ENCODE assay signal across 9 cellular contexts in genomic region chr16:89697161-89697615, GRCh38. TPM values are rescaled to one million over a fixed set of nuclear protein-coding genes. Genes with fewer than 3 reads are reported as not detected.
DNase-seq lines count a peak whose midpoint lies in the region; ATAC-seq, FAIRE-seq and TF ChIP-seq lines count a peak whose summit lies in the region.
"Had no signal": no experiment of that assay in that cellular context is flagged by ENCODE, and none has a peak within 500 bp of the region (broad histone marks: within the 10 kb centered on the region; RNA-seq: fewer than 3 reads in every experiment).

No MANE protein-coding gene starts in this region.

- H3K27me3 ChIP-seq in BE2C (no peaks in the 10 kb centered on the region), GM12878 (replicated peaks in 1 of 2; ENCODE audit: control insufficient read depth in 2 of 2, insufficient read depth in 2 of 2, low read length in 1 of 2) (no peaks in the 10 kb centered on the region), gastroesophageal sphincter (peaks cover 2% of the 10 kb centered on the region)

- H3K79me2 ChIP-seq in GM12878 (ENCODE audit: control insufficient read depth, insufficient read depth, low read length) = no peaks in the 10 kb centered on the region

- SMC1A ChIA-PET in GM12878 (lab: Charles Lee; ENCODE audit: uncharacterized antibody, unreplicated experiment) = no interaction called here

- intact Hi-C loops in GM12878 (cut with micrococcal nuclease; ENCODE audit: unreplicated experiment) = no loop called here

- RAD21 ChIA-PET in GM12878 (lab: Charles Lee; ENCODE audit: unreplicated experiment) = no interaction called here

- 92% methylated on average over 19 of the region's 19 CpGs for WGBS in GM12878 (ENCODE audit: insufficient coverage, insufficient replicate concordance, low lambda C conversion rate, missing lambda C conversion rate)
- no CpG with 5 or more reads among the region's 19 CpGs for WGBS in gastroesophageal sphincter (ENCODE audit: low coverage in 1 of 2), 2 donors

- TF ChIP-seq CTCF in BE2C (IDR thresholded peaks at IDR 0.05; ENCODE audit: low read depth, low read length) (peak; percentile 26), NB4 (IDR thresholded peaks at IDR 0.05; ENCODE audit: low read depth, low read length) (no peak), GM12878 (IDR thresholded peaks at IDR 0.05 in 2 of 3, conservative IDR thresholded peaks at IDR 0.05 in 1 of 3; ENCODE audit: control insufficient read depth in 2 of 3, extremely low read depth in 1 of 3, insufficient read depth in 1 of 3, low read depth in 3 of 3, low read length in 3 of 3) (no peak), gastroesophageal sphincter (IDR thresholded peaks at IDR 0.05) (no peak)

- H3K36me3 ChIP-seq in BE2C = peaks cover 31% of the 10 kb centered on the region
- peaks cover 0 to 9% of the 10 kb centered on the region in 2 experiments; a peak in 3 of 4 replicates for H3K36me3 ChIP-seq in GM12878 (ENCODE audit: control insufficient read depth in 2 of 2, insufficient read depth in 2 of 2, low read length in 1 of 2)
- peaks cover 0 to 59% of the 10 kb centered on the region in 2 donors for H3K36me3 ChIP-seq in gastroesophageal sphincter

- CTCF ChIA-PET in GM12878 (lab: Yijun Ruan, JAX) = interaction anchor here (0.8 to 1.2 kb wide), 2 partner anchors 39 to 96 kb away, joined by 3 read pairs; no protein-coding TSS in a partner anchor

- H3K9me3 ChIP-seq in BE2C (no peaks in the 10 kb centered on the region), GM12878 (replicated peaks; ENCODE audit: control insufficient read depth, insufficient read depth, low read length) (no peaks in the 10 kb centered on the region), gastroesophageal sphincter (no peaks in the 10 kb centered on the region)

- FAIRE-seq in GM12878 (lab: Jason Lieb, UNC) = no peak
- FAIRE-seq: endothelial cell of umbilical vein had no signal

- in situ Hi-C loops in GM12878 (cut with MboI) = no loop called here

- no peak overlapping the region for H2AFZ ChIP-seq in GM12878 (ENCODE audit: control insufficient read depth, low read depth, low read length)

- TF ChIP-seq EP300 in GM12878 (IDR thresholded peaks at IDR 0.05; ENCODE audit: borderline replicate concordance in 1 of 2, control insufficient read depth in 1 of 2, low read depth in 2 of 2, low read length in 2 of 2) (no peak), gastroesophageal sphincter (IDR thresholded peaks at IDR 0.05) (no peak)

- ATAC-seq in GM12878 = no peak
- ATAC-seq in gastroesophageal sphincter = no peak

- no peak overlapping the region for H3K4me3 ChIP-seq in BE2C (ENCODE audit: low read depth, low read length)
- no peak overlapping the region for H3K4me3 ChIP-seq in NB4 (ENCODE audit: low read depth, low read length)
- H3K4me3 ChIP-seq in GM12878 = no peak overlapping the region
- no peak overlapping the region for H3K4me3 ChIP-seq in gastroesophageal sphincter

- no peaks in the 10 kb centered on the region; the same call in 1 of the 2 replicates for H4K20me1 ChIP-seq in GM12878 (ENCODE audit: control insufficient read depth, insufficient read depth)

- H3K4me2 ChIP-seq in GM12878 (ENCODE audit: control insufficient read depth, insufficient read depth) = no peak overlapping the region

- H3K9ac ChIP-seq in GM12878 (ENCODE audit: control insufficient read depth, insufficient read depth, low read length) = no peak overlapping the region

- TF ChIP-seq RAD21 in GM12878 (IDR thresholded peaks at IDR 0.05; ENCODE audit: insufficient read depth, low read depth, low read length) = no peak

- H3K27ac ChIP-seq in GM12878 (ENCODE audit: control insufficient read depth, insufficient read depth) (no peak overlapping the region), gastroesophageal sphincter (no peak overlapping the region)

- TF ChIP-seq POLR2A in NB4 (IDR thresholded peaks at IDR 0.05; ENCODE audit: extremely low read depth, insufficient read length) (no peak), GM12878 (IDR thresholded peaks at IDR 0.05; ENCODE audit: low read depth, low read length) (peak; percentile 49; the same call in 1 of the 2 replicates), gastroesophageal sphincter (IDR thresholded peaks at IDR 0.05) (no peak)

- POLR2A ChIA-PET in GM12878 (lab: Charles Lee) = interaction anchor here (0.6 to 1.4 kb wide), 2 partner anchors 9 to 181 kb away, joined by 3 read pairs; no protein-coding TSS in a partner anchor

- DNase-seq in BE2C (peak; percentile 88), NB4 (ENCODE audit: low read depth) (peak; percentile 14), GM12878 (ENCODE audit: low read depth, low spot score) (no peak), Kasumi-1 (lab: John Stamatoyannopoulos, UW) (no peak), T1000 (lab: John Stamatoyannopoulos, UW) (no peak)
- DNase-seq: caudate nucleus, NCI-H1694 treated with DMSO at 0.1 percent for 48 hours had no signal

- no TSS peak for BruUV-seq in GM12878 (replicated peaks; lab: Mats Ljungman, UMichigan)

- H3K4me1 ChIP-seq in BE2C (peaks cover 23% of the 10 kb centered on the region), GM12878 (ENCODE audit: control insufficient read depth, insufficient read depth, low read length) (peaks cover 20% of the 10 kb centered on the region), gastroesophageal sphincter (peaks cover 0 to 26% (median 16%) of the 10 kb centered on the region in 3 donors)

RNA-seq across cellular contexts. Expression of gene SPATA2L, which starts 4.3 kb away (rescaled TPM):
- polyA plus RNA-seq in BE2C (2012; ENCODE audit: insufficient read depth, insufficient read length, low read depth) = 16.8 TPM
- total RNA-seq in GM12878 (2013; cell fraction: nucleolus; rRNA removed) = 13.1 and 19.3 TPM in 2 replicates
- 4.9 and 6.9 TPM in 2 replicates for total RNA-seq in GM12878 (2014; rRNA removed)
- total RNA-seq in GM12878 (2014; rRNA removed; fragmentation: Illumina TruSeq; extraction: Trizol) = 0.78 and 1.0 TPM in 2 replicates
- 6.9 and 7.8 TPM in 2 replicates for total RNA-seq in GM12878 (2021)
- polyA plus RNA-seq in GM12878 (2011; ENCODE audit: low read depth) = 0.71 TPM
- polyA plus RNA-seq in GM12878 (2011; rRNA removed) = 1.2 and 2.3 TPM in 2 replicates
- 4.6 and 6.8 TPM in 2 replicates for polyA plus RNA-seq in GM12878 (2011; cell fraction: cytosol; rRNA removed)
- 12.6 and 15.8 TPM in 2 replicates for polyA plus RNA-seq in GM12878 (2011; cell fraction: nucleus; rRNA removed)
- 5.0 and 6.2 TPM in 2 replicates for polyA plus RNA-seq in GM12878 (2012)
- 0.24 TPM in 1 of 2 replicates, not detected in the other for polyA plus RNA-seq in GM12878 (2014; fragmentation: Illumina TruSeq; extraction: Trizol)
- under 1 TPM in 1 of 2 experiments, not detected in 1; 0.20 TPM for polyA plus RNA-seq in GM12878 (2014; fragmentation: Nextera tagmentation; extraction: Ambion mirVana)
- 4.7 and 6.0 TPM in 2 replicates for polyA plus RNA-seq in GM12878 (2014; rRNA removed)
- 1 to 10 TPM; 3.9 to 5.9 TPM for polyA plus RNA-seq in GM12878 (2016; fragmentation: Nextera tagmentation; extraction: Ambion mirVana)
- 0.73 and 3.6 TPM in 2 replicates for polyA minus RNA-seq in GM12878 (2011; rRNA and poly(A)+ RNA removed)
- 3.3 and 3.7 TPM in 2 replicates for polyA minus RNA-seq in GM12878 (2011; cell fraction: cytosol; rRNA and poly(A)+ RNA removed)
- polyA minus RNA-seq in GM12878 (2011; cell fraction: nucleus; rRNA and poly(A)+ RNA removed) = 4.5 and 8.3 TPM in 2 replicates
- total RNA-seq in gastroesophageal sphincter = 10 to 100 TPM in 3 of 4 donors, 1 to 10 TPM in 1; 8.7 to 21.8 (median 13.2) TPM

RNA-seq across cellular contexts. Expression of gene CDK10, which starts 10.7 kb away (rescaled TPM):
- 147 TPM for polyA plus RNA-seq in BE2C (2012; ENCODE audit: insufficient read depth, insufficient read length, low read depth)
- total RNA-seq in GM12878 (2013; cell fraction: nucleolus; rRNA removed) = 80.3 and 89.1 TPM in 2 replicates
- total RNA-seq in GM12878 (2014; rRNA removed) = 31.8 and 41.9 TPM in 2 replicates
- total RNA-seq in GM12878 (2014; rRNA removed; fragmentation: Illumina TruSeq; extraction: Trizol) = 20.8 and 23.5 TPM in 2 replicates
- total RNA-seq in GM12878 (2021) = 45.3 and 58.7 TPM in 2 replicates
- polyA plus RNA-seq in GM12878 (2011; ENCODE audit: low read depth) = 15.0 TPM
- polyA plus RNA-seq in GM12878 (2011; rRNA removed) = 22.1 and 30.1 TPM in 2 replicates
- 29.8 and 38.2 TPM in 2 replicates for polyA plus RNA-seq in GM12878 (2011; cell fraction: cytosol; rRNA removed)
- 306 and 334 TPM in 2 replicates for polyA plus RNA-seq in GM12878 (2011; cell fraction: nucleus; rRNA removed)
- 38.8 and 67.0 TPM in 2 replicates for polyA plus RNA-seq in GM12878 (2012)
- polyA plus RNA-seq in GM12878 (2014; fragmentation: Illumina TruSeq; extraction: Trizol) = 12.1 and 26.5 TPM in 2 replicates
- polyA plus RNA-seq in GM12878 (2014; fragmentation: Nextera tagmentation; extraction: Ambion mirVana) = 1 to 10 TPM; 1.5 to 2.5 TPM
- 56.8 and 58.6 TPM in 2 replicates for polyA plus RNA-seq in GM12878 (2014; rRNA removed)
- polyA plus RNA-seq in GM12878 (2016; fragmentation: Nextera tagmentation; extraction: Ambion mirVana) = 10 to 100 TPM; 54.1 to 55.6 TPM
- 15.4 and 20.6 TPM in 2 replicates for polyA minus RNA-seq in GM12878 (2011; rRNA and poly(A)+ RNA removed)
- polyA minus RNA-seq in GM12878 (2011; cell fraction: cytosol; rRNA and poly(A)+ RNA removed) = 6.1 and 9.0 TPM in 2 replicates
- polyA minus RNA-seq in GM12878 (2011; cell fraction: nucleus; rRNA and poly(A)+ RNA removed) = 22.2 and 33.6 TPM in 2 replicates
- 10 to 100 TPM; 24.1 to 44.0 (median 28.9) TPM for total RNA-seq in gastroesophageal sphincter

RNA-seq across cellular contexts. Expression of gene VPS9D1, which starts 23.5 kb away (rescaled TPM):
- polyA plus RNA-seq in BE2C (2012; ENCODE audit: insufficient read depth, insufficient read length, low read depth) = 26.0 TPM
- 1.4 and 1.6 TPM in 2 replicates for total RNA-seq in GM12878 (2013; cell fraction: nucleolus; rRNA removed)
- 1.2 and 1.4 TPM in 2 replicates for total RNA-seq in GM12878 (2014; rRNA removed)
- 0.64 and 1.0 TPM in 2 replicates for total RNA-seq in GM12878 (2014; rRNA removed; fragmentation: Illumina TruSeq; extraction: Trizol)
- total RNA-seq in GM12878 (2021) = 2.7 and 3.0 TPM in 2 replicates
- polyA plus RNA-seq in GM12878 (2011; ENCODE audit: low read depth) = 1.1 TPM
- 0.35 and 0.65 TPM in 2 replicates for polyA plus RNA-seq in GM12878 (2011; rRNA removed)
- polyA plus RNA-seq in GM12878 (2011; cell fraction: cytosol; rRNA removed) = 0.94 and 1.7 TPM in 2 replicates
- polyA plus RNA-seq in GM12878 (2011; cell fraction: nucleus; rRNA removed) = 6.4 and 8.4 TPM in 2 replicates
- polyA plus RNA-seq in GM12878 (2012) = 3.2 and 3.3 TPM in 2 replicates
- 0.06 and 1.0 TPM in 2 replicates for polyA plus RNA-seq in GM12878 (2014; fragmentation: Illumina TruSeq; extraction: Trizol)
- 1 to 10 TPM in 1 of 2 experiments, under 1 TPM in 1; 0.85 to 1.1 TPM for polyA plus RNA-seq in GM12878 (2014; fragmentation: Nextera tagmentation; extraction: Ambion mirVana)
- 2.8 and 4.2 TPM in 2 replicates for polyA plus RNA-seq in GM12878 (2014; rRNA removed)
- polyA plus RNA-seq in GM12878 (2016; fragmentation: Nextera tagmentation; extraction: Ambion mirVana) = 1 to 10 TPM; 1.0 to 1.5 TPM
- 0.51 and 0.82 TPM in 2 replicates for polyA minus RNA-seq in GM12878 (2011; rRNA and poly(A)+ RNA removed)
- 0.83 and 1.3 TPM in 2 replicates for polyA minus RNA-seq in GM12878 (2011; cell fraction: cytosol; rRNA and poly(A)+ RNA removed)
- polyA minus RNA-seq in GM12878 (2011; cell fraction: nucleus; rRNA and poly(A)+ RNA removed) = 0.48 and 1.4 TPM in 2 replicates
- total RNA-seq in gastroesophageal sphincter = 10 to 100 TPM in 1 of 4 donors, 1 to 10 TPM in 3; 4.4 to 10.1 (median 7.3) TPM

RNA-seq across cellular contexts. Expression of gene ZNF276, which starts 24.1 kb away (rescaled TPM):
- polyA plus RNA-seq in BE2C (2012; ENCODE audit: insufficient read depth, insufficient read length, low read depth) = 73.7 TPM
- total RNA-seq in GM12878 (2013; cell fraction: nucleolus; rRNA removed) = 46.3 and 58.8 TPM in 2 replicates
- 14.2 and 15.5 TPM in 2 replicates for total RNA-seq in GM12878 (2014; rRNA removed)
- 6.8 and 11.6 TPM in 2 replicates for total RNA-seq in GM12878 (2014; rRNA removed; fragmentation: Illumina TruSeq; extraction: Trizol)
- total RNA-seq in GM12878 (2021) = 18.5 and 22.3 TPM in 2 replicates
- polyA plus RNA-seq in GM12878 (2011; ENCODE audit: low read depth) = 6.4 TPM
- polyA plus RNA-seq in GM12878 (2011; rRNA removed) = 6.0 and 9.4 TPM in 2 replicates
- 10.4 and 17.5 TPM in 2 replicates for polyA plus RNA-seq in GM12878 (2011; cell fraction: cytosol; rRNA removed)
- polyA plus RNA-seq in GM12878 (2011; cell fraction: nucleus; rRNA removed) = 113 and 164 TPM in 2 replicates
- 17.1 and 19.2 TPM in 2 replicates for polyA plus RNA-seq in GM12878 (2012)
- 5.9 and 10.3 TPM in 2 replicates for polyA plus RNA-seq in GM12878 (2014; fragmentation: Illumina TruSeq; extraction: Trizol)
- under 1 TPM; 0.27 to 0.93 TPM for polyA plus RNA-seq in GM12878 (2014; fragmentation: Nextera tagmentation; extraction: Ambion mirVana)
- 22.7 and 27.1 TPM in 2 replicates for polyA plus RNA-seq in GM12878 (2014; rRNA removed)
- polyA plus RNA-seq in GM12878 (2016; fragmentation: Nextera tagmentation; extraction: Ambion mirVana) = 1 to 10 TPM; 8.0 TPM
- polyA minus RNA-seq in GM12878 (2011; rRNA and poly(A)+ RNA removed) = 6.9 and 11.5 TPM in 2 replicates
- 3.3 and 5.6 TPM in 2 replicates for polyA minus RNA-seq in GM12878 (2011; cell fraction: cytosol; rRNA and poly(A)+ RNA removed)
- polyA minus RNA-seq in GM12878 (2011; cell fraction: nucleus; rRNA and poly(A)+ RNA removed) = 10.9 and 17.5 TPM in 2 replicates
- total RNA-seq in gastroesophageal sphincter = 10 to 100 TPM; 16.7 to 45.8 (median 18.2) TPM

RNA-seq across cellular contexts. Expression of gene SPATA33, which starts 39.6 kb away (rescaled TPM):
- 6.1 TPM for polyA plus RNA-seq in BE2C (2012; ENCODE audit: insufficient read depth, insufficient read length, low read depth)
- total RNA-seq in GM12878 (2013; cell fraction: nucleolus; rRNA removed) = 7.8 and 9.2 TPM in 2 replicates
- total RNA-seq in GM12878 (2014; rRNA removed) (5.1 and 6.9 TPM in 2 replicates), GM12878 (2014; rRNA removed; fragmentation: Illumina TruSeq; extraction: Trizol) (5.6 and 7.1 TPM in 2 replicates), GM12878 (2021) (11.1 and 12.1 TPM in 2 replicates), gastroesophageal sphincter (1 to 10 TPM; 1.7 to 5.3 (median 3.2) TPM)
- polyA plus RNA-seq in GM12878 (2011; ENCODE audit: low read depth) = 1.7 TPM
- polyA plus RNA-seq in GM12878 (2011; rRNA removed) (2.4 and 3.4 TPM in 2 replicates), GM12878 (2014; fragmentation: Illumina TruSeq; extraction: Trizol) (4.9 and 8.3 TPM in 2 replicates), GM12878 (2014; fragmentation: Nextera tagmentation; extraction: Ambion mirVana) (1 to 10 TPM; 1.1 to 2.9 TPM), GM12878 (2014; rRNA removed) (8.1 and 10.9 TPM in 2 replicates), GM12878 (2016; fragmentation: Nextera tagmentation; extraction: Ambion mirVana) (10 to 100 TPM; 15.7 to 15.8 TPM)
- 3.1 and 3.8 TPM in 2 replicates for polyA plus RNA-seq in GM12878 (2011; cell fraction: cytosol; rRNA removed)
- polyA plus RNA-seq in GM12878 (2011; cell fraction: nucleus; rRNA removed) = 7.6 and 9.4 TPM in 2 replicates
- 2.9 and 6.0 TPM in 2 replicates for polyA plus RNA-seq in GM12878 (2012)
- 2.6 and 3.4 TPM in 2 replicates for polyA minus RNA-seq in GM12878 (2011; rRNA and poly(A)+ RNA removed)
- polyA minus RNA-seq in GM12878 (2011; cell fraction: cytosol; rRNA and poly(A)+ RNA removed) = 0.94 and 2.3 TPM in 2 replicates
- 2.2 and 4.1 TPM in 2 replicates for polyA minus RNA-seq in GM12878 (2011; cell fraction: nucleus; rRNA and poly(A)+ RNA removed)

Comparison
In these comparisons a context has a peak if more than half of its experiments do, and no peak if none do; other contexts are left out.
1. DNase-seq: peak in BE2C (single experiment) and NB4 (single experiment); none in GM12878 (single experiment), Kasumi-1 (0 of 2) and T1000 (single experiment).